ENCODE assay signal across 8 cellular contexts in genomic region chr2:28566441-28567075, GRCh38.
DNase-seq lines count a peak whose midpoint lies in the region; ATAC-seq and TF ChIP-seq lines count a peak whose summit lies in the region.

No MANE protein-coding gene starts in this region.

- no peaks in the 10 kb centered on the region for H4K20me1 ChIP-seq in OCI-LY1 (ENCODE audit: insufficient read depth, low read length)

- peak overlapping the region; percentile 55; the same call in 1 of the 2 replicates for H3K9ac ChIP-seq in OCI-LY1 (ENCODE audit: low read length)

- H3K79me2 ChIP-seq in OCI-LY1 (ENCODE audit: insufficient read depth, low read length) = no peaks in the 10 kb centered on the region

- peak overlapping the region; percentile 74 for H3K4me2 ChIP-seq in OCI-LY1 (ENCODE audit: low read length)

- H3K36me3 ChIP-seq in OCI-LY1 (ENCODE audit: insufficient read depth, low read length) = no peaks in the 10 kb centered on the region

- H3K9me3 ChIP-seq in OCI-LY1 (ENCODE audit: low read length) = no peaks in the 10 kb centered on the region

- peak overlapping the region; percentile 61 for H3K4me3 ChIP-seq in OCI-LY1 (ENCODE audit: low read depth, low read length, poor library complexity, severe bottlenecking)

- H3K4me1 ChIP-seq in OCI-LY1 (ENCODE audit: insufficient read depth, low read length, severe bottlenecking) = peaks cover 10% of the 10 kb centered on the region

- DNase-seq in DMS 273 (lab: John Stamatoyannopoulos, UW; ENCODE audit: unreplicated experiment) (peak; percentile 96), HuH-7 (ENCODE audit: low spot score) (peak; percentile 77), activated T-cell treated with anti-CD3 and anti-CD28 coated beads for 48 hours (ENCODE audit: low read depth) (peak; percentile 89), epithelial cell of prostate (ENCODE audit: low read depth, low spot score) (no peak), mucosa of gallbladder (ENCODE audit: low spot score) (peak; percentile 88)
- peak; percentile 81 for DNase-seq in stimulated activated CD8-positive, alpha-beta memory T cell treated with anti-CD3 and anti-CD28 coated beads, Interleukin-4, amount 100 ng/mL, for 24 hours (ENCODE audit: low read depth)

- H3K27me3 ChIP-seq in OCI-LY1 (ENCODE audit: insufficient read depth, low read length) = peaks cover 7% of the 10 kb centered on the region; the same call in 1 of the 2 replicates

- TF ChIP-seq CTCF in OCI-LY1 (IDR thresholded peaks at IDR 0.05; ENCODE audit: low read length) = peak; percentile 99

- H3K9me2 ChIP-seq in OCI-LY1 (ENCODE audit: low read depth, low read length) = no peaks in the 10 kb centered on the region

- H3F3A ChIP-seq in OCI-LY1 (ENCODE audit: insufficient read depth, low read length) = no peaks in the 10 kb centered on the region

- H3K27ac ChIP-seq in OCI-LY1 (ENCODE audit: low read depth, low read length, poor library complexity, severe bottlenecking) (no peak overlapping the region), epithelial cell of prostate (peak overlapping the region; percentile 58)

- H2AFZ ChIP-seq in OCI-LY1 (ENCODE audit: low read length) = no peak overlapping the region

- peak; percentile 91 for ATAC-seq in GM21528 (IDR thresholded peaks at IDR 0.05; ENCODE audit: low FRiP score, unreplicated experiment)
